ENCODE assay signal across 32 cellular contexts in genomic region chr16:55892821-55893220, GRCh38. TPM values are rescaled to one million over a fixed set of nuclear protein-coding genes. Genes with fewer than 3 reads are reported as not detected.
"Had no signal": no experiment of that assay in that cellular context is flagged by ENCODE, and none has a peak within 500 bp of the region (broad histone marks: within the 10 kb centered on the region; RNA-seq: fewer than 3 reads in every experiment).

No MANE protein-coding gene starts in this region.

- H3K9me3 ChIP-seq: testis, thyroid gland, vagina had no signal

- DNase-seq: stimulated activated CD4-positive, alpha-beta T cell treated with anti-CD3 and anti-CD28 coated beads, Interleukin-2, amount 100 ng/mL, for 48 hours; stimulated activated CD4-positive, alpha-beta T cell treated with anti-CD3 and anti-CD28 coated beads, Interleukin-4, amount 100 ng/mL, for 1 hour; stimulated activated CD4-positive, alpha-beta T cell treated with anti-CD3 and anti-CD28 coated beads, Interleukin-4, amount 100 ng/mL, for 24 hours; stimulated activated CD4-positive, alpha-beta T cell treated with anti-CD3 and anti-CD28 coated beads, Interleukin-4, amount 100 ng/mL, for 4 hours; stimulated activated CD8-positive, alpha-beta memory T cell treated with anti-CD3 and anti-CD28 coated beads, Interleukin-4, amount 100 ng/mL, for 48 hours; stimulated activated naive B cell treated with anti-CD40 and anti-IgM and Interleukin-4, amounts not matched to agents 10 μg/mL and 1 μg/mL and 100 μg/mL, for 72 hours; stimulated activated naive CD4-positive, alpha-beta T cell; stimulated activated naive CD4-positive, alpha-beta T cell treated with Interleukin-2 at 50 U/mL for 16 hours; stimulated activated naive CD8-positive, alpha-beta T cell treated with anti-CD3 and anti-CD28 coated beads, Interleukin-15, amount 100 ng/mL, for 72 hours; stimulated activated naive CD8-positive, alpha-beta T cell treated with anti-CD3 and anti-CD28 coated beads, Interleukin-15, Interleukin-2, amounts not matched to agents 100 U/mL and 50 U/mL, for 24 hours; stomach; substantia nigra; testis; thyroid gland; tibial artery; transverse colon; trophoblast cell; upper lobe of left lung; upper lobe of right lung; uterus had no signal

- H3K4me1 ChIP-seq: stomach, suprapubic skin, testis, thyroid gland, tibial artery, tibial nerve, transverse colon, upper lobe of left lung, upper lobe of right lung, uterus, vagina had no signal

- H3K27me3 Mint-ChIP-seq: type B pancreatic cell had no signal

- H3K36me3 ChIP-seq: stomach, suprapubic skin, thoracic aorta, thyroid gland, tibial artery, tibial nerve, transverse colon, upper lobe of left lung, upper lobe of right lung, uterus, vagina had no signal

- H3K27ac ChIP-seq: stomach, suprapubic skin, testis, thoracic aorta, thyroid gland, tibial artery, tibial nerve, transverse colon, upper lobe of left lung, upper lobe of right lung, uterus, vagina had no signal

- FAIRE-seq: urothelium cell line had no signal

- H3K4me3 ChIP-seq: stomach, suprapubic skin, testis, thoracic aorta, thyroid gland, tibial artery, tibial nerve, transverse colon, upper lobe of left lung, upper lobe of right lung, uterus, vagina had no signal

- H3K27ac Mint-ChIP-seq: stimulated activated effector memory CD8-positive, alpha-beta T cell treated with anti-CD3 and anti-CD28 coated beads, Interleukin-12 subunit alpha, Interleukin-12 subunit beta, amount 100 ng/mL, for 72 hours; stimulated activated memory B cell treated with anti-CD40 and anti-IgM and Interleukin-4, amounts not matched to agents 10 μg/mL and 1 μg/mL and 100 μg/mL, for 72 hours; stimulated activated naive B cell treated with anti-CD40 and anti-IgM and Interleukin-4, amounts not matched to agents 10 μg/mL and 1 μg/mL and 100 μg/mL, for 72 hours; stimulated activated naive CD8-positive, alpha-beta T cell treated with anti-CD3 and anti-CD28 coated beads, Interleukin-15, amount 100 ng/mL, for 72 hours; stimulated activated naive CD8-positive, alpha-beta T cell treated with anti-CD3 and anti-CD28 coated beads, Interleukin-15, Interleukin-2, amounts not matched to agents 100 ng/mL and 50 ng/mL, for 24 hours; type B pancreatic cell had no signal

- H3K36me3 Mint-ChIP-seq: stimulated activated effector memory CD8-positive, alpha-beta T cell treated with anti-CD3 and anti-CD28 coated beads, Interleukin-12 subunit alpha, Interleukin-12 subunit beta, amount 100 ng/mL, for 72 hours; stimulated activated memory B cell treated with anti-CD40 and anti-IgM and Interleukin-4, amounts not matched to agents 10 μg/mL and 1 μg/mL and 100 μg/mL, for 72 hours; type B pancreatic cell had no signal

- H3K4me1 Mint-ChIP-seq: stimulated activated effector memory CD8-positive, alpha-beta T cell treated with anti-CD3 and anti-CD28 coated beads, Interleukin-12 subunit alpha, Interleukin-12 subunit beta, amount 100 ng/mL, for 72 hours; stimulated activated memory B cell treated with anti-CD40 and anti-IgM and Interleukin-4, amounts not matched to agents 10 μg/mL and 1 μg/mL and 100 μg/mL, for 72 hours; stimulated activated naive B cell treated with anti-CD40 and anti-IgM and Interleukin-4, amounts not matched to agents 10 μg/mL and 1 μg/mL and 100 μg/mL, for 72 hours; stimulated activated naive CD8-positive, alpha-beta T cell treated with anti-CD3 and anti-CD28 coated beads, Interleukin-15, amount 100 ng/mL, for 72 hours had no signal

- H3K27me3 ChIP-seq: suprapubic skin, testis, thyroid gland, tibial nerve, transverse colon, upper lobe of left lung, upper lobe of right lung, uterus, vagina had no signal

- ATAC-seq: stimulated activated effector memory CD8-positive, alpha-beta T cell treated with anti-CD3 and anti-CD28 coated beads, Interleukin-12 subunit alpha, Interleukin-12 subunit beta, amount 100 ng/mL, for 72 hours; stimulated activated memory B cell treated with anti-CD40 and anti-IgM and Interleukin-4, amounts not matched to agents 10 μg/mL and 1 μg/mL and 100 μg/mL, for 72 hours; stimulated activated naive B cell treated with anti-CD40 and anti-IgM and Interleukin-4, amounts not matched to agents 10 μg/mL and 1 μg/mL and 100 μg/mL, for 72 hours; stimulated activated naive CD8-positive, alpha-beta T cell treated with anti-CD3 and anti-CD28 coated beads, Interleukin-15, amount 100 ng/mL, for 72 hours; stimulated activated naive CD8-positive, alpha-beta T cell treated with anti-CD3 and anti-CD28 coated beads, Interleukin-15, Interleukin-2, amounts not matched to agents 100 U/mL and 50 U/mL, for 24 hours; upper lobe of right lung had no signal

- H3K4me3 Mint-ChIP-seq: stimulated activated effector memory CD8-positive, alpha-beta T cell treated with anti-CD3 and anti-CD28 coated beads, Interleukin-12 subunit alpha, Interleukin-12 subunit beta, amount 100 ng/mL, for 72 hours; stimulated activated memory B cell treated with anti-CD40 and anti-IgM and Interleukin-4, amounts not matched to agents 10 μg/mL and 1 μg/mL and 100 μg/mL, for 72 hours; stimulated activated naive B cell treated with anti-CD40 and anti-IgM and Interleukin-4, amounts not matched to agents 10 μg/mL and 1 μg/mL and 100 μg/mL, for 72 hours; stimulated activated naive CD8-positive, alpha-beta T cell treated with anti-CD3 and anti-CD28 coated beads, Interleukin-15, amount 100 ng/mL, for 72 hours; stimulated activated naive CD8-positive, alpha-beta T cell treated with anti-CD3 and anti-CD28 coated beads, Interleukin-15, Interleukin-2, amounts not matched to agents 100 ng/mL and 50 ng/mL, for 24 hours; type B pancreatic cell had no signal

RNA-seq across cellular contexts. Expression of gene CES5A, which starts 17.6 kb away (rescaled TPM):
- total RNA-seq: stomach, subcutaneous adipose tissue, temporal lobe, thoracic aorta, thyroid gland, tibial nerve, transverse colon, upper lobe of left lung, upper lobe of right lung, urinary bladder, uterus, vagina had no signal
- polyA plus RNA-seq: stomach, urinary bladder had no signal
